In the genomic region with DNA sequence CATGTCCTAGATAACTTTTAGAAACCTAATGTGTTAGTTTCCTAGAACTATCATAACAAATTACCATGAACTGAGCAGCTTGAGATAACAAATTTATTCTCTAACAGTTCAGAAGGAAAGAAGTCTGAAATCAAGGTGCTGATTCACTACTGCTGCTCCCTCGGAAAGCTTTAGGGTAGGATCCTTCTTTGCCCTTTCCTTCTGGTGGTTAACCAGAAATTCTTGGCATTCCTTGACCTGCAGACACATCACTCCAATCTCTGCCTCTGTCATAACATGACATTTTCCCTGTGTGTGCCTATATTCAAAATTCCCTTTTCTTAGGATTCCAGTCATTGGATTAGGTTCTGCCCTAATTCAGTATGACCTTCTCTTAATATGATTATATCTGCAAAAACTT, we compare ENCODE assay signal across 14 cellular contexts.
A peak's percentile ranks its signal among the peaks of the same experiment; 100 is the strongest.
DNase-seq lines count a peak whose midpoint lies in the region; ATAC-seq, FAIRE-seq and TF ChIP-seq lines count a peak whose summit lies in the region.
"Had no signal": no experiment of that assay in that cellular context is flagged by ENCODE, and none has a peak within 500 bp of the region (broad histone marks: within the 10 kb centered on the region; RNA-seq: fewer than 3 reads in every experiment).

No MANE protein-coding gene starts in this region.

- H3K27ac ChIP-seq in brain microvascular endothelial cell, result no peak overlapping the region
- H3K27ac ChIP-seq: right atrium auricular region, thoracic aorta had no signal

- TF ChIP-seq CTCF in Caco-2 (IDR thresholded peaks at IDR 0.05; ENCODE audit: insufficient read depth in 1 of 2, low read depth in 1 of 2, low read length in 1 of 2, severe bottlenecking in 1 of 2, unreplicated experiment in 1 of 2) (no peak), brain microvascular endothelial cell (IDR thresholded peaks at IDR 0.05; ENCODE audit: low read depth, low read length, missing control alignments) (no peak), kidney epithelial cell (IDR thresholded peaks at IDR 0.05; ENCODE audit: insufficient read depth, low read length, poor library complexity, severe bottlenecking) (no peak)

- no TSS peak for BruUV-seq in Caco-2 (replicated peaks; lab: Mats Ljungman, UMichigan)

- FAIRE-seq in GM12891 (lab: Jason Lieb, UNC), result no peak
- FAIRE-seq: K562 had no signal

- H3K4me3 ChIP-seq in Caco-2 (ENCODE audit: low read depth, low read length) (no peak overlapping the region), brain microvascular endothelial cell (ENCODE audit: low read depth, low read length) (no peak overlapping the region), kidney epithelial cell (ENCODE audit: low read depth, low read length) (no peak overlapping the region)
- H3K4me3 ChIP-seq: K562, right atrium auricular region, thoracic aorta had no signal

- H3K9me3 ChIP-seq in Caco-2, result no peaks in the 10 kb centered on the region
- H3K9me3 ChIP-seq: right atrium auricular region, thoracic aorta had no signal

- in situ Hi-C loops in brain microvascular endothelial cell (cut with HindIII; ENCODE audit: low pct_ligation_motif_present, low sequenced_read_pairs), result no loop called here

- H3K27me3 Mint-ChIP-seq in Caco-2 (ENCODE audit: insufficient read depth, unreplicated experiment) (no peaks in the 10 kb centered on the region), T-cell (peaks cover 0 to 5% of the 10 kb centered on the region in 2 donors)
- no peaks in the 10 kb centered on the region for H3K27me3 Mint-ChIP-seq in stimulated activated naive CD8-positive, alpha-beta T cell treated with anti-CD3 and anti-CD28 coated beads, Interleukin-15, amount 100 ng/mL, for 72 hours

- H3K36me3 ChIP-seq in Caco-2 (ENCODE audit: control insufficient read depth, insufficient read depth, low read length), result no peaks in the 10 kb centered on the region
- H3K36me3 ChIP-seq in brain microvascular endothelial cell (replicated peaks), result no peaks in the 10 kb centered on the region
- H3K36me3 ChIP-seq in kidney epithelial cell (ENCODE audit: control insufficient read depth, insufficient read depth, low read length), result no peaks in the 10 kb centered on the region
- H3K36me3 ChIP-seq: right atrium auricular region, thoracic aorta had no signal

- H3K36me3 Mint-ChIP-seq in Caco-2 (ENCODE audit: insufficient read depth, unreplicated experiment) (peaks cover 6% of the 10 kb centered on the region), T-cell (no peaks in the 10 kb centered on the region)

- peak overlapping the region; percentile 45 for H3K27ac Mint-ChIP-seq in Caco-2 (ENCODE audit: unreplicated experiment)
- no peak overlapping the region for H3K27ac Mint-ChIP-seq in T-cell
- no peak overlapping the region for H3K27ac Mint-ChIP-seq in stimulated activated naive CD8-positive, alpha-beta T cell treated with anti-CD3 and anti-CD28 coated beads, Interleukin-15, amount 100 ng/mL, for 72 hours

- peak in 1 of 2 experiments; percentile 11 for DNase-seq in Caco-2
- peak; percentile 39 for DNase-seq in LoVo (ENCODE audit: low spot score)
- DNase-seq in brain microvascular endothelial cell, result peak; percentile 65
- peak; percentile 76 for DNase-seq in kidney epithelial cell (ENCODE audit: low read depth)
- no peak for DNase-seq in GM12891 (ENCODE audit: insufficient read length, low spot score)
- no peak for DNase-seq in T-cell
- no peak for DNase-seq in stimulated activated naive CD8-positive, alpha-beta T cell treated with anti-CD3 and anti-CD28 coated beads, Interleukin-15, amount 100 ng/mL, for 72 hours
- DNase-seq in stimulated activated CD4-positive, alpha-beta T cell treated with anti-CD3 and anti-CD28 coated beads, Interleukin-4, amount 100 ng/mL, for 4 hours, result no peak
- DNase-seq: activated CD4-positive, CD25-positive, alpha-beta regulatory T cell treated with anti-CD3 and anti-CD28 coated beads, Interleukin-2, amount 50 U/mL, for 72 hours; GF-D8; head of caudate nucleus had no signal

- ATAC-seq in T-cell (replicated peaks in 1 of 4), result no peak
- ATAC-seq in stimulated activated naive CD8-positive, alpha-beta T cell treated with anti-CD3 and anti-CD28 coated beads, Interleukin-15, amount 100 ng/mL, for 72 hours, result no peak
- ATAC-seq: K562 had no signal

- no peak overlapping the region for H3K4me3 Mint-ChIP-seq in Caco-2 (ENCODE audit: unreplicated experiment)
- no peak overlapping the region for H3K4me3 Mint-ChIP-seq in T-cell
- no peak overlapping the region for H3K4me3 Mint-ChIP-seq in stimulated activated naive CD8-positive, alpha-beta T cell treated with anti-CD3 and anti-CD28 coated beads, Interleukin-15, amount 100 ng/mL, for 72 hours

- POLR2A ChIA-PET in Caco-2 (lab: Charles Lee) (no interaction called here), T-cell (lab: Charles Lee) (interaction anchor here in 1 of 2 donors (0.7 kb wide), 1 partner anchor 11 kb away, joined by 5 read pairs; no protein-coding TSS in a partner anchor)

- no peak for TF ChIP-seq POLR2A in GM12891 (IDR thresholded peaks at IDR 0.05; ENCODE audit: low read depth, low read length)

- CTCF ChIA-PET in Caco-2 (lab: Charles Lee) (no interaction called here), T-cell (lab: Charles Lee) (interaction anchor here in 1 of 2 donors (0.8 kb wide), 1 partner anchor 10 kb away, joined by 3 read pairs; no protein-coding TSS in a partner anchor)

- H3K4me1 Mint-ChIP-seq in Caco-2 (ENCODE audit: low read depth, unreplicated experiment) (peaks cover 9% of the 10 kb centered on the region), T-cell (no peaks in the 10 kb centered on the region)
- H3K4me1 Mint-ChIP-seq in stimulated activated naive CD8-positive, alpha-beta T cell treated with anti-CD3 and anti-CD28 coated beads, Interleukin-15, amount 100 ng/mL, for 72 hours, result no peaks in the 10 kb centered on the region

- H3K4me1 ChIP-seq in Caco-2, result no peaks in the 10 kb centered on the region
- H3K4me1 ChIP-seq: right atrium auricular region had no signal

- H3K9me3 Mint-ChIP-seq in Caco-2 (ENCODE audit: unreplicated experiment) (no peaks in the 10 kb centered on the region), T-cell (no peaks in the 10 kb centered on the region)
- H3K9me3 Mint-ChIP-seq in stimulated activated naive CD8-positive, alpha-beta T cell treated with anti-CD3 and anti-CD28 coated beads, Interleukin-15, amount 100 ng/mL, for 72 hours, result no peaks in the 10 kb centered on the region

- no peaks in the 10 kb centered on the region for H3K27me3 ChIP-seq in Caco-2 (replicated peaks; ENCODE audit: control insufficient read depth, insufficient read depth, low read length)
- H3K27me3 ChIP-seq in brain microvascular endothelial cell (replicated peaks), result no peaks in the 10 kb centered on the region
- no peaks in the 10 kb centered on the region for H3K27me3 ChIP-seq in kidney epithelial cell (ENCODE audit: control insufficient read depth, insufficient read depth, low read length)
- H3K27me3 ChIP-seq: right atrium auricular region had no signal

- intact Hi-C loops in Caco-2 (cut with micrococcal nuclease; ENCODE audit: unreplicated experiment), result no loop called here

TF ChIP-seq in GM12891, 5 proteins besides CTCF, POLR2A, EP300 and RAD21:
- TF ChIP-seq SPI1 (IDR thresholded peaks at IDR 0.05; ENCODE audit: low read depth, low read length) (no peak), POU2F2 (IDR thresholded peaks at IDR 0.05; ENCODE audit: low read depth, low read length) (no peak), PAX5 (IDR thresholded peaks at IDR 0.05; ENCODE audit: insufficient read depth, low read length, severe bottlenecking) (no peak), POLR2AphosphoS5 (IDR thresholded peaks at IDR 0.05; ENCODE audit: low read depth, low read length) (no peak), TAF1 (IDR thresholded peaks at IDR 0.05; ENCODE audit: low read depth, low read length) (no peak)
TF ChIP-seq in GM12891: peak in this region for 0.

Comparison
In these comparisons a context has a peak if more than half of its experiments do, and no peak if none do; other contexts are left out.
1. DNase-seq: peak in LoVo (single experiment), brain microvascular endothelial cell (single experiment) and kidney epithelial cell (single experiment); none in GM12891 (single experiment), T-cell (0 of 34), stimulated activated naive CD8-positive, alpha-beta T cell treated with anti-CD3 and anti-CD28 coated beads, Interleukin-15, amount 100 ng/mL, for 72 hours (0 of 2) and stimulated activated CD4-positive, alpha-beta T cell treated with anti-CD3 and anti-CD28 coated beads, Interleukin-4, amount 100 ng/mL, for 4 hours (0 of 2).